In genomic region chr9:38047301-38048251, GRCh38 we compare ENCODE assay signal across 8 cellular contexts. TPM values are rescaled to one million over a fixed set of nuclear protein-coding genes. Genes with fewer than 3 reads are reported as not detected.
DNase-seq lines count a peak whose midpoint lies in the region; ATAC-seq, FAIRE-seq and TF ChIP-seq lines count a peak whose summit lies in the region.

No MANE protein-coding gene starts in this region.

- H3K9me3 Mint-ChIP-seq in CD14-positive monocyte, result no peaks in the 10 kb centered on the region

- FAIRE-seq in pancreas (lab: Jason Lieb, UNC), result no peak

- peak; percentile 81 to 86 (median 85) for ATAC-seq in pancreas
- ATAC-seq in GM19395 (IDR thresholded peaks at IDR 0.05; ENCODE audit: unreplicated experiment), result no peak
- ATAC-seq in GM19328 (IDR thresholded peaks at IDR 0.05; ENCODE audit: unreplicated experiment), result no peak

- intact Hi-C loops in CD14-positive monocyte (cut with micrococcal nuclease), result loop anchor here in 1 of 2 donors (5.0 kb wide), 1 partner anchor 40 kb away; no protein-coding TSS in a partner anchor
- intact Hi-C loops in cardiac septum (cut with DNase I), result loop anchor here (2.0 kb wide), 1 partner anchor 17 kb away; no protein-coding TSS in a partner anchor
- intact Hi-C loops in pancreas (cut with DNase I), result no loop called here

- peak overlapping the region; percentile 50 to 87 for H3K4me3 Mint-ChIP-seq in CD14-positive monocyte

- H3K4me1 Mint-ChIP-seq in CD14-positive monocyte, result peaks cover 37% of the 10 kb centered on the region

- WGBS in pancreas, 2 donors, result 11 to 12% methylated on average over 15 of the region's 15 CpGs

- H3K27ac ChIP-seq in HUES6 (ENCODE audit: low read depth, low read length) (peak overlapping the region; percentile 89), pancreas (peak overlapping the region; percentile 83 to 86 (median 85))

- no peaks in the 10 kb centered on the region for H3K36me3 ChIP-seq in HUES6 (ENCODE audit: control insufficient read depth, insufficient read depth, low read length)
- no peaks in the 10 kb centered on the region for H3K36me3 ChIP-seq in pancreas

- peak overlapping the region; percentile 91 for H3K9ac ChIP-seq in HUES6 (ENCODE audit: low read length)

- no peak for DNase-seq in CD14-positive monocyte (ENCODE audit: low spot score)
- DNase-seq in cardiac septum (ENCODE audit: low spot score), result peak; percentile 90
- DNase-seq in pancreas, result peak in 5 of 6 donors; percentile 78 to 90 (median 82)
- DNase-seq in activated gamma-delta T cell treated with Interleukin-2 at 50 U/mL for 16 hours, result no peak

- H3K9me3 ChIP-seq in HUES6 (ENCODE audit: control insufficient read depth, insufficient read depth, low read depth, low read length), result no peaks in the 10 kb centered on the region
- H3K9me3 ChIP-seq in pancreas, result no peaks in the 10 kb centered on the region

- peak overlapping the region; percentile 30 for H3K4me3 ChIP-seq in HUES6 (ENCODE audit: low read depth, low read length)
- H3K4me3 ChIP-seq in WI38 (ENCODE audit: low read depth, low read length), result peak overlapping the region; percentile 48
- peak overlapping the region in 1 of 4 donors; percentile 0 for H3K4me3 ChIP-seq in pancreas

- H3K27ac Mint-ChIP-seq in CD14-positive monocyte, result peak overlapping the region; percentile 15 to 86 (median 48)

- H3K4me1 ChIP-seq in HUES6 (ENCODE audit: control insufficient read depth, insufficient read depth, low read length), result peaks cover 56% of the 10 kb centered on the region
- H3K4me1 ChIP-seq in pancreas, result peaks cover 21 to 51% (median 37%) of the 10 kb centered on the region in 3 donors

- H3K27me3 Mint-ChIP-seq in CD14-positive monocyte (ENCODE audit: low read depth in 3 of 3), result peaks cover 0 to 10% (median 2%) of the 10 kb centered on the region in 3 donors

- TF ChIP-seq CTCF in CD14-positive monocyte (IDR thresholded peaks at IDR 0.05) (no peak), WI38 (IDR thresholded peaks at IDR 0.05; ENCODE audit: low read depth, low read length) (no peak), pancreas (IDR thresholded peaks at IDR 0.05) (no peak)

- H3K36me3 Mint-ChIP-seq in CD14-positive monocyte, result peaks cover 5 to 9% of the 10 kb centered on the region in 2 donors

- H3K27me3 ChIP-seq in HUES6 (ENCODE audit: control insufficient read depth, insufficient read depth, low read length) (no peaks in the 10 kb centered on the region), pancreas (no peaks in the 10 kb centered on the region)

RNA-seq across cellular contexts. Expression of gene SHB, which starts 21.5 kb away (rescaled TPM):
- polyA plus RNA-seq in CD14-positive monocyte (under 1 TPM; 0.27 to 0.31 TPM), pancreas (10 to 100 TPM; 11.5 to 12.4 TPM)
- total RNA-seq in cardiac septum (39.0 TPM), pancreas (10 to 100 TPM; 13.9 to 24.2 (median 22.7) TPM)

Comparison
In these comparisons a context has a peak if more than half of its experiments do, and no peak if none do; other contexts are left out.
1. DNase-seq: peak in cardiac septum (single experiment) and pancreas (5 of 6); none in CD14-positive monocyte (single experiment) and activated gamma-delta T cell treated with Interleukin-2 at 50 U/mL for 16 hours (single experiment).
2. ATAC-seq: peak in pancreas (4 of 4); none in GM19395 (single experiment) and GM19328 (single experiment).